ENCODE assay signal across 22 cellular contexts in the genomic region with DNA sequence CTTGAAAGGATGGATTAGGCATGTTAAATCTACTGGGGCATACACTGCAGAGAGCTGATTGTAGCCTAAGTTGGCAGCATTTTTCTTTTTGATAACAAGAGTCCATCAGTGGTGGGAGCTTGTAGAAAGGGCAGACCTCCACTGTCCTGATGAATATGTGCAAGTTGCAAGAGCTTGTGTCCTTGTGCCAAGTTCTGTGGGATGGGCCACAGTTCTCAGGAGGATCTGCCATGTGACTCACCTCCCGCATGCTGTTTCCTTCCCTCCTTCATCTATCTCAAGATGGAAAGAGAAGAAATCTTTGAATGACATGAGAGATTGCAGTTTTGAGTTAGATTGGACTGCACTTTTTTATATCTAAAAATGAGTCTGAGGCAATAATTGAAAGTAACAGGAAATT. TPM values are rescaled to one million over a fixed set of nuclear protein-coding genes. Genes with fewer than 3 reads are reported as not detected.
"Had no signal": no experiment of that assay in that cellular context is flagged by ENCODE, and none has a peak within 500 bp of the region (broad histone marks: within the 10 kb centered on the region; RNA-seq: fewer than 3 reads in every experiment).

No MANE protein-coding gene starts in this region.

- H3K4me3 Mint-ChIP-seq: effector memory CD8-positive, alpha-beta T cell; mesothelial cell of epicardium; nephron progenitor cell; stimulated activated memory B cell treated with anti-CD40 and anti-IgM and Interleukin-4, amounts not matched to agents 10 μg/mL and 1 μg/mL and 100 μg/mL, for 72 hours; T-helper 1 cell treated with Interleukin-12 subunit alpha and Interleukin-12 subunit beta and Interleukin-4 antibody, amounts not matched to agents 30 μg/mL and 1 μg/mL, for 36 hours had no signal

- H3K4me1 Mint-ChIP-seq: stimulated activated memory B cell treated with anti-CD40 and anti-IgM and Interleukin-4, amounts not matched to agents 10 μg/mL and 1 μg/mL and 100 μg/mL, for 72 hours had no signal

- ATAC-seq: effector memory CD8-positive, alpha-beta T cell; gastrocnemius medialis; stimulated activated memory B cell treated with anti-CD40 and anti-IgM and Interleukin-4, amounts not matched to agents 10 μg/mL and 1 μg/mL and 100 μg/mL, for 72 hours had no signal

- H3K9me3 Mint-ChIP-seq: effector memory CD8-positive, alpha-beta T cell; mesothelial cell of epicardium; nephron progenitor cell; stimulated activated memory B cell treated with anti-CD40 and anti-IgM and Interleukin-4, amounts not matched to agents 10 μg/mL and 1 μg/mL and 100 μg/mL, for 72 hours; T-helper 1 cell treated with Interleukin-12 subunit alpha and Interleukin-12 subunit beta and Interleukin-4 antibody, amounts not matched to agents 30 μg/mL and 1 μg/mL, for 36 hours had no signal

- H3K4me3 ChIP-seq: cardiac muscle cell, gastrocnemius medialis, left lung, spleen, testis, upper lobe of left lung had no signal

- DNase-seq: activated effector memory CD4-positive, alpha-beta T cell treated with Interleukin-2 at 50 U/mL for 16 hours; activated naive CD4-positive, alpha-beta T cell treated with anti-CD3 and anti-CD28 coated beads, Interleukin-2, amount 50 U/mL, for 16 hours; activated T-cell treated with anti-CD3 and anti-CD28 coated beads for 4 hours; effector memory CD8-positive, alpha-beta T cell; gastrocnemius medialis; left lung; nephron progenitor cell; nucleus accumbens; retina; spleen; stimulated activated CD4-positive, alpha-beta T cell treated with anti-CD3 and anti-CD28 coated beads, Interleukin-4, amount 100 ng/mL, for 4 hours; testis; upper lobe of left lung had no signal

- H3K36me3 Mint-ChIP-seq: mesothelial cell of epicardium; stimulated activated memory B cell treated with anti-CD40 and anti-IgM and Interleukin-4, amounts not matched to agents 10 μg/mL and 1 μg/mL and 100 μg/mL, for 72 hours had no signal

- H3K27ac Mint-ChIP-seq: mesothelial cell of epicardium; nephron progenitor cell; stimulated activated memory B cell treated with anti-CD40 and anti-IgM and Interleukin-4, amounts not matched to agents 10 μg/mL and 1 μg/mL and 100 μg/mL, for 72 hours; T-helper 1 cell treated with Interleukin-12 subunit alpha and Interleukin-12 subunit beta and Interleukin-4 antibody, amounts not matched to agents 30 μg/mL and 1 μg/mL, for 36 hours had no signal

- H3K4me1 ChIP-seq: gastrocnemius medialis, left lung, testis had no signal

- H3K27ac ChIP-seq: cardiac muscle cell, gastrocnemius medialis, left lung, spleen, testis had no signal

- H3K27me3 ChIP-seq: cardiac muscle cell, gastrocnemius medialis, left lung, spleen, testis, upper lobe of left lung had no signal

- H3K36me3 ChIP-seq: cardiac muscle cell, gastrocnemius medialis, left lung, spleen, upper lobe of left lung had no signal

- H3K27me3 Mint-ChIP-seq: effector memory CD8-positive, alpha-beta T cell; stimulated activated memory B cell treated with anti-CD40 and anti-IgM and Interleukin-4, amounts not matched to agents 10 μg/mL and 1 μg/mL and 100 μg/mL, for 72 hours had no signal

- H3K9me3 ChIP-seq: gastrocnemius medialis, left lung, spleen, testis, upper lobe of left lung had no signal

RNA-seq across cellular contexts. Expression of a gene that starts 58.3 kb away (rescaled TPM):
- total RNA-seq: cardiac muscle cell, chondrocyte, dermis microvascular lymphatic vessel endothelial cell, gastrocnemius medialis, kidney epithelial cell, lung microvascular endothelial cell, mesothelial cell of epicardium, posterior vena cava, spleen had no signal
